9 cellular contexts compared by ENCODE assay signal in genomic region chr6:119312875-119313338, GRCh38. TPM values are rescaled to one million over a fixed set of nuclear protein-coding genes. Genes with fewer than 3 reads are reported as not detected.
DNase-seq lines count a peak whose midpoint lies in the region; ATAC-seq and TF ChIP-seq lines count a peak whose summit lies in the region.
"Had no signal": no experiment of that assay in that cellular context is flagged by ENCODE, and none has a peak within 500 bp of the region (broad histone marks: within the 10 kb centered on the region; RNA-seq: fewer than 3 reads in every experiment).

No MANE protein-coding gene starts in this region.

- H3K27ac Mint-ChIP-seq in activated T-helper 17 cell treated with anti-CD3 and anti-CD28 coated beads, Interleukin-2, amount 50 U/mL, for 72 hours: peak overlapping the region; percentile 88
- peak overlapping the region; percentile 83 for H3K27ac Mint-ChIP-seq in stimulated activated memory B cell treated with anti-CD40 and anti-IgM and Interleukin-4, amounts not matched to agents 10 μg/mL and 1 μg/mL and 100 μg/mL, for 72 hours

- no peak overlapping the region for H3K4me2 ChIP-seq in osteoblast (ENCODE audit: insufficient read depth, low read length)

- H3K9me3 Mint-ChIP-seq in activated T-helper 17 cell treated with anti-CD3 and anti-CD28 coated beads, Interleukin-2, amount 50 U/mL, for 72 hours: no peaks in the 10 kb centered on the region
- no peaks in the 10 kb centered on the region for H3K9me3 Mint-ChIP-seq in stimulated activated memory B cell treated with anti-CD40 and anti-IgM and Interleukin-4, amounts not matched to agents 10 μg/mL and 1 μg/mL and 100 μg/mL, for 72 hours

- peak overlapping the region; percentile 82 for H3K4me3 Mint-ChIP-seq in activated T-helper 17 cell treated with anti-CD3 and anti-CD28 coated beads, Interleukin-2, amount 50 U/mL, for 72 hours
- no peak overlapping the region for H3K4me3 Mint-ChIP-seq in stimulated activated memory B cell treated with anti-CD40 and anti-IgM and Interleukin-4, amounts not matched to agents 10 μg/mL and 1 μg/mL and 100 μg/mL, for 72 hours

- no peaks in the 10 kb centered on the region for H3K9me3 ChIP-seq in osteoblast (ENCODE audit: low read depth, low read length)

- no peak for DNase-seq in activated CD4-positive, CD25-positive, alpha-beta regulatory T cell (lab: John Stamatoyannopoulos, UW)
- no peak for DNase-seq in DMS153 (lab: John Stamatoyannopoulos, UW)
- DNase-seq in osteoblast (ENCODE audit: insufficient read length, low spot score, missing footprints): no peak
- no peak for DNase-seq in GDM1 (lab: John Stamatoyannopoulos, UW)

- no peak overlapping the region for H2AFZ ChIP-seq in osteoblast (ENCODE audit: low read length)

- H3K4me3 ChIP-seq in osteoblast (ENCODE audit: insufficient read depth, low read length): no peak overlapping the region

- ATAC-seq in activated CD4-positive, CD25-positive, alpha-beta regulatory T cell treated with anti-CD3 and anti-CD28 coated beads, Interleukin-2, amount 50 U/mL, for 24 hours: peak; percentile 42 to 46
- ATAC-seq in HG03159 (IDR thresholded peaks at IDR 0.05; ENCODE audit: unreplicated experiment): peak; percentile 31
- peak; percentile 52 for ATAC-seq in activated T-helper 17 cell treated with anti-CD3 and anti-CD28 coated beads, Interleukin-2, amount 50 U/mL, for 72 hours (replicated peaks)
- peak; percentile 70 for ATAC-seq in stimulated activated memory B cell treated with anti-CD40 and anti-IgM and Interleukin-4, amounts not matched to agents 10 μg/mL and 1 μg/mL and 100 μg/mL, for 72 hours

- peaks cover 16% of the 10 kb centered on the region for H3K4me1 ChIP-seq in osteoblast (ENCODE audit: insufficient read depth, low read length)

- no peaks in the 10 kb centered on the region for H3K27me3 Mint-ChIP-seq in activated T-helper 17 cell treated with anti-CD3 and anti-CD28 coated beads, Interleukin-2, amount 50 U/mL, for 72 hours
- H3K27me3 Mint-ChIP-seq in stimulated activated memory B cell treated with anti-CD40 and anti-IgM and Interleukin-4, amounts not matched to agents 10 μg/mL and 1 μg/mL and 100 μg/mL, for 72 hours: no peaks in the 10 kb centered on the region

- no peaks in the 10 kb centered on the region for H4K20me1 ChIP-seq in osteoblast (ENCODE audit: insufficient read depth, low read length)

- H3K79me2 ChIP-seq in osteoblast (ENCODE audit: insufficient read depth, low read length): no peaks in the 10 kb centered on the region

- H3K36me3 Mint-ChIP-seq in activated T-helper 17 cell treated with anti-CD3 and anti-CD28 coated beads, Interleukin-2, amount 50 U/mL, for 72 hours (ENCODE audit: low read depth): no peaks in the 10 kb centered on the region
- H3K36me3 Mint-ChIP-seq in stimulated activated memory B cell treated with anti-CD40 and anti-IgM and Interleukin-4, amounts not matched to agents 10 μg/mL and 1 μg/mL and 100 μg/mL, for 72 hours: no peaks in the 10 kb centered on the region

- no peaks in the 10 kb centered on the region for H3K36me3 ChIP-seq in osteoblast (ENCODE audit: insufficient read depth, low read length)

- no peaks in the 10 kb centered on the region for H3K27me3 ChIP-seq in osteoblast (ENCODE audit: insufficient read depth, low read length)

- TF ChIP-seq CTCF in osteoblast (IDR thresholded peaks at IDR 0.05; ENCODE audit: extremely low read depth, low read depth, low read length): no peak

- peaks cover 48% of the 10 kb centered on the region for H3K4me1 Mint-ChIP-seq in activated T-helper 17 cell treated with anti-CD3 and anti-CD28 coated beads, Interleukin-2, amount 50 U/mL, for 72 hours
- H3K4me1 Mint-ChIP-seq in stimulated activated memory B cell treated with anti-CD40 and anti-IgM and Interleukin-4, amounts not matched to agents 10 μg/mL and 1 μg/mL and 100 μg/mL, for 72 hours: peaks cover 32% of the 10 kb centered on the region

- no peak overlapping the region for H3K27ac ChIP-seq in osteoblast (ENCODE audit: low read depth, low read length)
- H3K27ac ChIP-seq: epithelial cell of prostate had no signal

RNA-seq across cellular contexts. Expression of gene MAN1A1, which starts 36.7 kb away (rescaled TPM):
- 10 to 100 TPM; 19.1 to 23.6 TPM for total RNA-seq in activated T-helper 17 cell treated with anti-CD3 and anti-CD28 coated beads, Interleukin-2, amount 50 U/mL, for 72 hours
- total RNA-seq in osteoblast: 67.2 and 79.6 TPM in 2 replicates
